Comparison of ENCODE assay signal across 15 cellular contexts in the genomic region with DNA sequence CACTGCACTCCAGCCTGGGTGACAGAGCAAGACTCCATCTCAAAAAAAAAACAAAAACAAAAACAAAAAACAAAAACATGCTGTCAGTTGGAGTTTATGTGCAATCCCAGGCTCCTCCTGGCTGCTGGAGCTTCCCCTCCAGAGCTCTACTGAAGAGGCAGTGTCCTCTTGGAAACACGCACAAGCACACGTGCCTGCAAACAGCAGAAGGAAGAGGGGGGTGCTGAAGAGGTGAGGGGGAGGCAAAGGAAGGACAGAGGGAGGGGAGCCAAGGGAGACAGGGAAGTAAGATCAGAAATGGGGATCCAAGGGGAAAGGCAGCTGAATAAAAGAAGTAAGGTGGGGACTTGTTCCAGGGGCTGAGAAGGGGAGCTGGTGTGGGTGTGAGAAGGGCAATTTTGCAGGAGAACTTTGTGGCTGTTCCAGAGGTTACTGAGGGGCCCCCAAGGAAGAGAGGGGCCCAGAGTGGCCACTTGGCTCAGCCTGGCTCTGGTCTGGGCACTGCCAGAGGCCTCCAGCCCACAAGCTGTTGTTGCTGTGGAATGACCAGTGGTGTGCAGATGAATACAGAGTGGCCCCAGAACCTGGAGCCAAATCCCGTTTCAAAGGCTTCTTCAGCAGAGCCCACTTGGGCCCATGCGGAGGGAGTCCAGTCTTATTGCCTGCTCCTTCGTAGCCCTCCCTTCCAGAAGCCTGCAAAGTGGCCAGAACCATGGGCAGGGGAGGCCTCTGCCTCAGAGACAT. TPM values are rescaled to one million over a fixed set of nuclear protein-coding genes. Genes with fewer than 3 reads are reported as not detected.
A peak's percentile ranks its signal among the peaks of the same experiment; 100 is the strongest.
DNase-seq lines count a peak whose midpoint lies in the region; TF ChIP-seq lines count a peak whose summit lies in the region.
"Had no signal": no experiment of that assay in that cellular context is flagged by ENCODE, and none has a peak within 500 bp of the region (broad histone marks: within the 10 kb centered on the region; RNA-seq: fewer than 3 reads in every experiment).

No MANE protein-coding gene starts in this region.

- H3K36me3 ChIP-seq in esophagus muscularis mucosa, result peaks cover 0 to 5% (median 4%) of the 10 kb centered on the region in 4 donors
- peaks cover 0 to 6% (median 0%) of the 10 kb centered on the region in 3 donors for H3K36me3 ChIP-seq in tibial artery
- H3K36me3 ChIP-seq in hepatocyte (replicated peaks; ENCODE audit: insufficient read depth, low read depth), result no peaks in the 10 kb centered on the region

- no peaks in the 10 kb centered on the region for H3K79me2 ChIP-seq in hepatocyte

- intact Hi-C loops in esophagus muscularis mucosa (cut with DNase I) (no loop called here), tibial artery (cut with DNase I; ENCODE audit: low total_unique reads) (no loop called here)

- TF ChIP-seq POLR2A in esophagus muscularis mucosa (IDR thresholded peaks at IDR 0.05; ENCODE audit: low read depth), result no peak

- peak overlapping the region; percentile 42 for H3K27ac ChIP-seq in RWPE1
- H3K27ac ChIP-seq in esophagus muscularis mucosa (replicated peaks in 1 of 4), result peak overlapping the region; percentile 30 to 98 (median 72)
- peak overlapping the region; percentile 92 to 99 for H3K27ac ChIP-seq in tibial artery
- H3K27ac ChIP-seq in hepatocyte, result no peak overlapping the region

- 52% methylated on average over 4 of the region's 5 CpGs for WGBS in esophagus muscularis mucosa
- 63% methylated on average over 4 of the region's 5 CpGs for WGBS in hepatocyte (ENCODE audit: low lambda C conversion rate, missing lambda C conversion rate)

- no peak overlapping the region for H2AFZ ChIP-seq in hepatocyte

- DNase-seq in RWPE1 (ENCODE audit: low spot score) (no peak), esophagus muscularis mucosa (ENCODE audit: extremely low spot score) (no peak), nucleus accumbens (lab: John Stamatoyannopoulos, UW) (peak in 40 of 56 donors; percentile 16 to 84 (median 55)), tibial artery (no peak), NCI-H1048 (lab: John Stamatoyannopoulos, UW) (no peak), hepatocyte (ENCODE audit: low spot score) (no peak), UCSD-AML1 (lab: John Stamatoyannopoulos, UW; ENCODE audit: unreplicated experiment) (no peak)
- DNase-seq: activated CD4-positive, CD25-positive, alpha-beta regulatory T cell; activated gamma-delta T cell; effector memory CD4-positive, alpha-beta T cell; midbrain; NCI-H187; NCI-H524 treated with DMSO at 0.1 percent for 48 hours; stimulated activated CD4-positive, alpha-beta T cell treated with anti-CD3 and anti-CD28 coated beads, Interleukin-15, amount 100 ng/mL, for 24 hours; T-helper 1 cell had no signal

- TF ChIP-seq EP300 in esophagus muscularis mucosa (IDR thresholded peaks at IDR 0.05), result no peak

- no peaks in the 10 kb centered on the region for H3K9me2 ChIP-seq in hepatocyte (replicated peaks; ENCODE audit: insufficient read depth)

- H3K4me3 ChIP-seq in esophagus muscularis mucosa (no peak overlapping the region), tibial artery (no peak overlapping the region), hepatocyte (no peak overlapping the region)

- no peaks in the 10 kb centered on the region for H3K27me3 ChIP-seq in esophagus muscularis mucosa
- H3K27me3 ChIP-seq in tibial artery, result no peaks in the 10 kb centered on the region
- peaks cover 7% of the 10 kb centered on the region for H3K27me3 ChIP-seq in hepatocyte

- CTCF ChIA-PET in RWPE1 (lab: Yijun Ruan, JAX), result interaction anchor here (0.6 to 0.7 kb wide), 3 partner anchors 19 to 90 kb away, joined by 3 to 7 read pairs (median 6); no protein-coding TSS in a partner anchor

- POLR2A ChIA-PET in RWPE1 (lab: Yijun Ruan, JAX; ENCODE audit: low non-redundant PET), result no interaction called here

- peaks cover 2% of the 10 kb centered on the region for H4K20me1 ChIP-seq in hepatocyte (ENCODE audit: insufficient read depth, poor library complexity, severe bottlenecking)

- TF ChIP-seq CTCF in RWPE1 (conservative IDR thresholded peaks at IDR 0.05; ENCODE audit: low read depth) (no peak), esophagus muscularis mucosa (IDR thresholded peaks at IDR 0.05) (peak in 1 of 3 experiments; percentile 15), tibial artery (IDR thresholded peaks at IDR 0.05) (no peak), hepatocyte (IDR thresholded peaks at IDR 0.05; ENCODE audit: poor library complexity) (no peak)

- H3K4me2 ChIP-seq in hepatocyte, result no peak overlapping the region

- H3K9me3 ChIP-seq in esophagus muscularis mucosa (no peaks in the 10 kb centered on the region), tibial artery (no peaks in the 10 kb centered on the region), hepatocyte (ENCODE audit: low read depth) (no peaks in the 10 kb centered on the region)

- H3K4me1 ChIP-seq in esophagus muscularis mucosa (peaks cover 85 to 100% (median 100%) of the 10 kb centered on the region in 4 donors), tibial artery (peaks cover 32 to 100% (median 86%) of the 10 kb centered on the region in 4 donors), hepatocyte (ENCODE audit: insufficient read depth) (peaks cover 23% of the 10 kb centered on the region)

RNA-seq across cellular contexts. Expression of gene LYL1, which starts 34.4 kb away (rescaled TPM):
- total RNA-seq in esophagus muscularis mucosa (10 to 100 TPM; 11.9 to 20.2 (median 17.0) TPM), hepatocyte (0.36 and 0.47 TPM in 2 replicates)
- polyA plus RNA-seq in hepatocyte, result 1.0 and 1.4 TPM in 2 replicates

RNA-seq across cellular contexts. Expression of gene TRMT1, which starts 48.3 kb away (rescaled TPM):
- 10 to 100 TPM; 21.4 to 27.6 (median 26.9) TPM for total RNA-seq in esophagus muscularis mucosa
- total RNA-seq in hepatocyte, result 21.0 and 31.2 TPM in 2 replicates
- 33.4 and 45.1 TPM in 2 replicates for polyA plus RNA-seq in hepatocyte

RNA-seq across cellular contexts. Expression of gene NACC1, which starts 49.8 kb away (rescaled TPM):
- total RNA-seq in esophagus muscularis mucosa (10 to 100 TPM; 24.5 to 61.6 (median 29.6) TPM), hepatocyte (32.6 and 35.0 TPM in 2 replicates)
- polyA plus RNA-seq in hepatocyte, result 9.7 and 11.1 TPM in 2 replicates

Comparison
In these comparisons a context has a peak if more than half of its experiments do, and no peak if none do; other contexts are left out.
1. DNase-seq: peak in nucleus accumbens (40 of 56); none in RWPE1 (single experiment), esophagus muscularis mucosa (single experiment), tibial artery (0 of 2), NCI-H1048 (single experiment), hepatocyte (single experiment) and UCSD-AML1 (single experiment).